1 cellular context compared by ENCODE assay signal in the genomic region with DNA sequence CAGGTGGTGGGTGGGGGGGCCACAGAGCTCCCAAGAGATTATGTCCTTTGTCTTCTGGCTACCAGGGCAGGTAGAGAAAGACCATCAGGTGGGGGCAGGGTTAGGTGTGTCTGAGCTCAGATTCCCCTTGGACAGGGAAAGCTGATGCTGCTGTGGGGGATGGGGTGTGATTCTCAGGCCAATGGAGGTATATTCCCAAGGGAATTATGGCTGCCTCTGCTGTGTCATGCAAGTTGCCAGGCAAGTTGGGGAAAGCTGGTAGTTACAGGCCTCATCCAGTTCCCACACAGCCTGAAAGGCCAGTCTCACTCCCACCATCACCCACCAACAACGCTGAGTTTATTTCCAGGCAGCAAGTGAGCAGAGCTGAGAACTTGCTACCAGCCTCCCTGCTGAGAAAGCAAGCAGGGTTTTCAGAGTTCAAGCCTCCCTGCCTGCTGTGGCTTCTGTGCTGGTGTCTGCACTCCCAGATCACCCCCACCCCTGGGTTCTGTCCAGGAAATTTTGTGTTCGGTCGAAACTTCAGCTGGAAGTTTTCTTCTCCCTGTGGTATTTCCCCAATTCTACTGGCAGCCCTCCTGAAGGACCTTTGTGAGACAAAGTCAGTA.
TF ChIP-seq lines count a peak whose summit lies in the region.

No MANE protein-coding gene starts in this region.

TF ChIP-seq in H1, 55 proteins besides CTCF, POLR2A, EP300 and RAD21:
- TF ChIP-seq CEBPB (IDR thresholded peaks at IDR 0.05; ENCODE audit: low read depth, low read length) (no peak), KDM5A (IDR thresholded peaks at IDR 0.05; ENCODE audit: low read length) (no peak), YY1 (IDR thresholded peaks at IDR 0.05; ENCODE audit: low read depth, low read length) (no peak), ASH2L (IDR thresholded peaks at IDR 0.05; ENCODE audit: low read length) (no peak), RFX5 (IDR thresholded peaks at IDR 0.05; ENCODE audit: borderline replicate concordance, low read depth, low read length) (no peak), CHD1 (IDR thresholded peaks at IDR 0.05; ENCODE audit: low read depth, low read length) (no peak), ZNF274 (IDR thresholded peaks at IDR 0.05; ENCODE audit: borderline replicate concordance, extremely low read depth, low read length) (no peak), RXRA (IDR thresholded peaks at IDR 0.05; ENCODE audit: insufficient read depth, low read depth, low read length) (no peak), SRF (IDR thresholded peaks at IDR 0.05; ENCODE audit: low read depth, low read length) (no peak), RNF2 (IDR thresholded peaks at IDR 0.05; ENCODE audit: borderline replicate concordance, low read depth, low read length, missing control alignments, poor library complexity, severe bottlenecking) (no peak), RBBP5 (IDR thresholded peaks at IDR 0.05; ENCODE audit: borderline replicate concordance, low read depth, low read length) (no peak), TAF7 (optimal IDR thresholded peaks at IDR 0.05; ENCODE audit: borderline replicate concordance, low read depth, low read length) (no peak), TAF1 (IDR thresholded peaks at IDR 0.05; ENCODE audit: low read depth, low read length) (no peak)
- TF ChIP-seq, protein P1, sequence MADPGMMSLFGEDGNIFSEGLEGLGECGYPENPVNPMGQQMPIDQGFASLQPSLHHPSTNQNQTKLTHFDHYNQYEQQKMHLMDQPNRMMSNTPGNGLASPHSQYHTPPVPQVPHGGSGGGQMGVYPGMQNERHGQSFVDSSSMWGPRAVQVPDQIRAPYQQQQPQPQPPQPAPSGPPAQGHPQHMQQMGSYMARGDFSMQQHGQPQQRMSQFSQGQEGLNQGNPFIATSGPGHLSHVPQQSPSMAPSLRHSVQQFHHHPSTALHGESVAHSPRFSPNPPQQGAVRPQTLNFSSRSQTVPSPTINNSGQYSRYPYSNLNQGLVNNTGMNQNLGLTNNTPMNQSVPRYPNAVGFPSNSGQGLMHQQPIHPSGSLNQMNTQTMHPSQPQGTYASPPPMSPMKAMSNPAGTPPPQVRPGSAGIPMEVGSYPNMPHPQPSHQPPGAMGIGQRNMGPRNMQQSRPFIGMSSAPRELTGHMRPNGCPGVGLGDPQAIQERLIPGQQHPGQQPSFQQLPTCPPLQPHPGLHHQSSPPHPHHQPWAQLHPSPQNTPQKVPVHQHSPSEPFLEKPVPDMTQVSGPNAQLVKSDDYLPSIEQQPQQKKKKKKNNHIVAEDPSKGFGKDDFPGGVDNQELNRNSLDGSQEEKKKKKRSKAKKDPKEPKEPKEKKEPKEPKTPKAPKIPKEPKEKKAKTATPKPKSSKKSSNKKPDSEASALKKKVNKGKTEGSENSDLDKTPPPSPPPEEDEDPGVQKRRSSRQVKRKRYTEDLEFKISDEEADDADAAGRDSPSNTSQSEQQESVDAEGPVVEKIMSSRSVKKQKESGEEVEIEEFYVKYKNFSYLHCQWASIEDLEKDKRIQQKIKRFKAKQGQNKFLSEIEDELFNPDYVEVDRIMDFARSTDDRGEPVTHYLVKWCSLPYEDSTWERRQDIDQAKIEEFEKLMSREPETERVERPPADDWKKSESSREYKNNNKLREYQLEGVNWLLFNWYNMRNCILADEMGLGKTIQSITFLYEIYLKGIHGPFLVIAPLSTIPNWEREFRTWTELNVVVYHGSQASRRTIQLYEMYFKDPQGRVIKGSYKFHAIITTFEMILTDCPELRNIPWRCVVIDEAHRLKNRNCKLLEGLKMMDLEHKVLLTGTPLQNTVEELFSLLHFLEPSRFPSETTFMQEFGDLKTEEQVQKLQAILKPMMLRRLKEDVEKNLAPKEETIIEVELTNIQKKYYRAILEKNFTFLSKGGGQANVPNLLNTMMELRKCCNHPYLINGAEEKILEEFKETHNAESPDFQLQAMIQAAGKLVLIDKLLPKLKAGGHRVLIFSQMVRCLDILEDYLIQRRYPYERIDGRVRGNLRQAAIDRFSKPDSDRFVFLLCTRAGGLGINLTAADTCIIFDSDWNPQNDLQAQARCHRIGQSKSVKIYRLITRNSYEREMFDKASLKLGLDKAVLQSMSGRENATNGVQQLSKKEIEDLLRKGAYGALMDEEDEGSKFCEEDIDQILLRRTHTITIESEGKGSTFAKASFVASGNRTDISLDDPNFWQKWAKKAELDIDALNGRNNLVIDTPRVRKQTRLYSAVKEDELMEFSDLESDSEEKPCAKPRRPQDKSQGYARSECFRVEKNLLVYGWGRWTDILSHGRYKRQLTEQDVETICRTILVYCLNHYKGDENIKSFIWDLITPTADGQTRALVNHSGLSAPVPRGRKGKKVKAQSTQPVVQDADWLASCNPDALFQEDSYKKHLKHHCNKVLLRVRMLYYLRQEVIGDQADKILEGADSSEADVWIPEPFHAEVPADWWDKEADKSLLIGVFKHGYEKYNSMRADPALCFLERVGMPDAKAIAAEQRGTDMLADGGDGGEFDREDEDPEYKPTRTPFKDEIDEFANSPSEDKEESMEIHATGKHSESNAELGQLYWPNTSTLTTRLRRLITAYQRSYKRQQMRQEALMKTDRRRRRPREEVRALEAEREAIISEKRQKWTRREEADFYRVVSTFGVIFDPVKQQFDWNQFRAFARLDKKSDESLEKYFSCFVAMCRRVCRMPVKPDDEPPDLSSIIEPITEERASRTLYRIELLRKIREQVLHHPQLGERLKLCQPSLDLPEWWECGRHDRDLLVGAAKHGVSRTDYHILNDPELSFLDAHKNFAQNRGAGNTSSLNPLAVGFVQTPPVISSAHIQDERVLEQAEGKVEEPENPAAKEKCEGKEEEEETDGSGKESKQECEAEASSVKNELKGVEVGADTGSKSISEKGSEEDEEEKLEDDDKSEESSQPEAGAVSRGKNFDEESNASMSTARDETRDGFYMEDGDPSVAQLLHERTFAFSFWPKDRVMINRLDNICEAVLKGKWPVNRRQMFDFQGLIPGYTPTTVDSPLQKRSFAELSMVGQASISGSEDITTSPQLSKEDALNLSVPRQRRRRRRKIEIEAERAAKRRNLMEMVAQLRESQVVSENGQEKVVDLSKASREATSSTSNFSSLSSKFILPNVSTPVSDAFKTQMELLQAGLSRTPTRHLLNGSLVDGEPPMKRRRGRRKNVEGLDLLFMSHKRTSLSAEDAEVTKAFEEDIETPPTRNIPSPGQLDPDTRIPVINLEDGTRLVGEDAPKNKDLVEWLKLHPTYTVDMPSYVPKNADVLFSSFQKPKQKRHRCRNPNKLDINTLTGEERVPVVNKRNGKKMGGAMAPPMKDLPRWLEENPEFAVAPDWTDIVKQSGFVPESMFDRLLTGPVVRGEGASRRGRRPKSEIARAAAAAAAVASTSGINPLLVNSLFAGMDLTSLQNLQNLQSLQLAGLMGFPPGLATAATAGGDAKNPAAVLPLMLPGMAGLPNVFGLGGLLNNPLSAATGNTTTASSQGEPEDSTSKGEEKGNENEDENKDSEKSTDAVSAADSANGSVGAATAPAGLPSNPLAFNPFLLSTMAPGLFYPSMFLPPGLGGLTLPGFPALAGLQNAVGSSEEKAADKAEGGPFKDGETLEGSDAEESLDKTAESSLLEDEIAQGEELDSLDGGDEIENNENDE (IDR thresholded peaks at IDR 0.05; ENCODE audit: insufficient replicate concordance, low read length), result no peak
TF ChIP-seq in H1: peak in this region for 0.
